ENCODE assay signal across 29 cellular contexts in the genomic region with DNA sequence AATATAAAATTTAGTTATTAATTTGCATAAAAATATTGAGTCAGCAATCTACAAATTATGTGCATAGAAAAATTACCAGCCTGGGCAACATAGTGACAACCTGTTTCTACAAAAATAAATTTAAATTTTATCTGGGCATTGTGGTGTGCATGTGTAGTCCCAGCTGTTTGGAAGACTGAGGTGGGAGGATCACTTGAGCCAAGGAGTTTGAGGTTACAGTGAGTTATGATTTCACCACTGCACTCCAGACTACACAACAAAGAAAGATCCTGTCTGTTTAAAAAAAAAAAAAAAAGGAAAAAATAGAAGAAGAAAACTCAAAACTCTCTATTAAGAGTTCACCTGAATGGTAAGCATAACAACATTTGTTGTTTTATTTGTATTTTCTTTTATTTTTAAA.
"Had no signal": no experiment of that assay in that cellular context is flagged by ENCODE, and none has a peak within 500 bp of the region (broad histone marks: within the 10 kb centered on the region; RNA-seq: fewer than 3 reads in every experiment).

No MANE protein-coding gene starts in this region.

- H2AFZ ChIP-seq: neural progenitor cell, parathyroid adenoma had no signal

- H3K4me2 ChIP-seq: neural progenitor cell, smooth muscle cell had no signal

- H3K36me3 Mint-ChIP-seq: neural progenitor cell had no signal

- H3K79me2 ChIP-seq: parathyroid adenoma had no signal

- H3K4me1 ChIP-seq: breast epithelium, esophagus muscularis mucosa, gastrocnemius medialis, neural progenitor cell, parathyroid adenoma, psoas muscle, sigmoid colon, tibial nerve had no signal

- ATAC-seq: activated CD8-positive, alpha-beta T cell treated with anti-CD3 and anti-CD28 coated beads for 36 hours; activated T-cell treated with anti-CD3 and anti-CD28 coated beads, Interleukin-2, amount 50 U/mL, for 4 hours; activated T-helper 17 cell treated with anti-CD3 and anti-CD28 coated beads, Interleukin-2, amount 50 U/mL, for 72 hours; gastrocnemius medialis; left colon; natural killer cell; psoas muscle had no signal

- H3K27ac ChIP-seq: breast epithelium, esophagus muscularis mucosa, gastrocnemius medialis, neural progenitor cell, parathyroid adenoma, psoas muscle, sigmoid colon, tibial nerve had no signal

- H3K27ac Mint-ChIP-seq: activated B cell treated with CpG ODN at 0.5 μM for 24 hours; activated CD8-positive, alpha-beta T cell treated with anti-CD3 and anti-CD28 coated beads for 36 hours; activated T-helper 17 cell treated with anti-CD3 and anti-CD28 coated beads, Interleukin-2, amount 50 U/mL, for 72 hours; natural killer cell; neural progenitor cell had no signal

- H3K4me3 Mint-ChIP-seq: activated B cell treated with CpG ODN at 0.5 μM for 24 hours; activated CD8-positive, alpha-beta T cell treated with anti-CD3 and anti-CD28 coated beads for 36 hours; activated T-cell treated with anti-CD3 and anti-CD28 coated beads, Interleukin-2, amount 50 U/mL, for 4 hours; activated T-helper 17 cell treated with anti-CD3 and anti-CD28 coated beads, Interleukin-2, amount 50 U/mL, for 72 hours; central memory CD8-positive, alpha-beta T cell; natural killer cell; neural progenitor cell had no signal

- H3K9ac ChIP-seq: neural progenitor cell, parathyroid adenoma had no signal

- H3K27me3 ChIP-seq: breast epithelium, esophagus muscularis mucosa, gastrocnemius medialis, neural progenitor cell, sigmoid colon, tibial nerve had no signal

- H3K36me3 ChIP-seq: breast epithelium, esophagus muscularis mucosa, gastrocnemius medialis, neural progenitor cell, sigmoid colon, tibial nerve had no signal

- H3K27me3 Mint-ChIP-seq: activated B cell treated with CpG ODN at 0.5 μM for 24 hours; activated CD8-positive, alpha-beta T cell treated with anti-CD3 and anti-CD28 coated beads for 36 hours; activated T-helper 17 cell treated with anti-CD3 and anti-CD28 coated beads, Interleukin-2, amount 50 U/mL, for 72 hours; central memory CD8-positive, alpha-beta T cell had no signal

- H3K4me1 Mint-ChIP-seq: activated B cell treated with CpG ODN at 0.5 μM for 24 hours; activated T-helper 17 cell treated with anti-CD3 and anti-CD28 coated beads, Interleukin-2, amount 50 U/mL, for 72 hours; central memory CD8-positive, alpha-beta T cell; natural killer cell; neural progenitor cell had no signal

- H3K9me3 ChIP-seq: breast epithelium, esophagus muscularis mucosa, gastrocnemius medialis, psoas muscle, sigmoid colon, tibial nerve had no signal

- DNase-seq: activated B cell treated with CpG ODN at 0.5 μM for 24 hours; activated CD4-positive, alpha-beta T cell treated with anti-CD3 and anti-CD28 coated beads, Interleukin-2, amount 50 U/mL, for 1 hour; activated CD8-positive, alpha-beta T cell treated with anti-CD3 and anti-CD28 coated beads for 36 hours; activated gamma-delta T cell treated with Interleukin-2 at 50 U/mL for 16 hours; activated naive CD4-positive, alpha-beta T cell treated with anti-CD3 and anti-CD28 coated beads, Interleukin-2, amount 50 U/mL, for 16 hours; activated T-cell treated with anti-CD3 and anti-CD28 coated beads, Interleukin-2, amount 50 U/mL, for 4 hours; amygdala; dermis blood vessel endothelial cell; effector CD4-positive, alpha-beta T cell; gastrocnemius medialis; glutamatergic neuron; hippocampal formation; kidney; left colon; mesenchymal stem cell; natural killer cell; occipital lobe; psoas muscle; sigmoid colon; stimulated activated CD4-positive, alpha-beta T cell treated with anti-CD3 and anti-CD28 coated beads, Interleukin-1b, Interleukin-23, amount 100 ng/mL, for 48 hours; stimulated activated naive CD4-positive, alpha-beta T cell treated with Interleukin-2 at 50 U/mL for 16 hours had no signal

- H3K9me3 Mint-ChIP-seq: neural progenitor cell had no signal

- H3K4me3 ChIP-seq: breast epithelium, esophagus muscularis mucosa, gastrocnemius medialis, neural progenitor cell, psoas muscle, sigmoid colon, smooth muscle cell, tibial nerve had no signal
